14 cellular contexts compared by ENCODE assay signal in the genomic region with DNA sequence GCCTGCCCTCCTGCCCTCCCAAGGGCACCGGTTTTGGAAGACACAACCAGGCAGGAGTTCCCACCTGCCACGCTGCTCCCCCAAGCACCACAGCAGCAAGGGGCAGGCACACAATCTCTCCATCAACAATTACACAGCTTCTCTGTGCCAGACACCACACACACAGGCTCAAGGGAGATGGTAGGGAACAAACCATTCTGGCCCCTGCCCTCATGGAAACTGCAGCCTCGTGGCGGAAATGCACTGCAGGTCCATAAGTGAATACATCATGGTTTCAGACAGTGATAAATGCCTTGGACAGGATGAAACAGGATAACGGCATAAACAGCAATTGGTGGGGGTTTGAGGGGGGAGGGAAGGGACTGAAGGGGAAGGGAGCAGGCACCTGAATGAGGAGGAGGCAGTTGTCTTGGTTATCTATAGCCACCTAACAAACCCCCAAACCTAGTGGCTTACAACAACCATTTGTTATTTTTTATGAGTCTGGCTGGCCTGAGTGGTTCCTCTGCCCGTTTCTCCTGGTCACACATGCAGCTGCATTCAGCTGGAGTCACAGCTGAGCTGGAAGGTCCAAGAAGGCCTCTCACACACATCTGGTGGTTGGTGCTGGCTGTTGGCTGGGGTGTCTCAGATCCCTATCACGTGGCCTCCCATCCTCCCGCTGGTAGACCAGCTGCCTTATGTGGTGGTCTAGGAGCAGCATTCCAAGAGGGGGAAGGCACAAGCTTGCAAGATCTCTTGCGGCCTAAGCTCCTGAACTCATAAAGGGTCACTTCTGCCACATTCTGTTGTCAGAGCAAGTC. TPM values are rescaled to one million over a fixed set of nuclear protein-coding genes. Genes with fewer than 3 reads are reported as not detected.
DNase-seq lines count a peak whose midpoint lies in the region; ATAC-seq lines count a peak whose summit lies in the region.
"Had no signal": no experiment of that assay in that cellular context is flagged by ENCODE, and none has a peak within 500 bp of the region (broad histone marks: within the 10 kb centered on the region; RNA-seq: fewer than 3 reads in every experiment).

No MANE protein-coding gene starts in this region.

- intact Hi-C loops in left colon (cut with DNase I, micrococcal nuclease), result no loop called here

- ATAC-seq in left colon (peak; percentile 25), HG03175 (IDR thresholded peaks at IDR 0.05; ENCODE audit: unreplicated experiment) (no peak)
- ATAC-seq: activated CD4-positive, alpha-beta T cell treated with anti-CD3 and anti-CD28 coated beads for 36 hours; foreskin keratinocyte had no signal

- DNase-seq in NCI-H2227 (lab: John Stamatoyannopoulos, UW; ENCODE audit: unreplicated experiment), result peak; percentile 15
- no peak for DNase-seq in NCI-H2227 treated with DMSO at 0.1 percent for 48 hours (lab: John Stamatoyannopoulos, UW)
- no peak for DNase-seq in left colon
- peak in 16 of 49 donors; percentile 9 to 64 (median 22) for DNase-seq in substantia nigra (lab: John Stamatoyannopoulos, UW)
- DNase-seq in HuH-7.5 (ENCODE audit: low spot score), result no peak
- DNase-seq in NCI-H146 treated with DMSO at 0.1 percent for 48 hours (lab: John Stamatoyannopoulos, UW; ENCODE audit: unreplicated experiment), result no peak
- DNase-seq: activated CD4-positive, alpha-beta T cell treated with anti-CD3 and anti-CD28 coated beads for 36 hours; foreskin keratinocyte; GDM1; NCI-H1930 had no signal

- H3K27ac ChIP-seq in cingulate gyrus (ENCODE audit: low read depth, low read length) (peak overlapping the region; percentile 80), substantia nigra (ENCODE audit: low read depth, low read length, poor library complexity, severe bottlenecking) (peak overlapping the region; percentile 56)
- H3K27ac ChIP-seq: breast epithelium, foreskin keratinocyte, parathyroid adenoma had no signal

RNA-seq across cellular contexts. Expression of a gene that starts 15.0 kb away (rescaled TPM):
- total RNA-seq in left colon, result 100 to 1,000 TPM; 152 to 291 TPM
